In the genomic region with DNA sequence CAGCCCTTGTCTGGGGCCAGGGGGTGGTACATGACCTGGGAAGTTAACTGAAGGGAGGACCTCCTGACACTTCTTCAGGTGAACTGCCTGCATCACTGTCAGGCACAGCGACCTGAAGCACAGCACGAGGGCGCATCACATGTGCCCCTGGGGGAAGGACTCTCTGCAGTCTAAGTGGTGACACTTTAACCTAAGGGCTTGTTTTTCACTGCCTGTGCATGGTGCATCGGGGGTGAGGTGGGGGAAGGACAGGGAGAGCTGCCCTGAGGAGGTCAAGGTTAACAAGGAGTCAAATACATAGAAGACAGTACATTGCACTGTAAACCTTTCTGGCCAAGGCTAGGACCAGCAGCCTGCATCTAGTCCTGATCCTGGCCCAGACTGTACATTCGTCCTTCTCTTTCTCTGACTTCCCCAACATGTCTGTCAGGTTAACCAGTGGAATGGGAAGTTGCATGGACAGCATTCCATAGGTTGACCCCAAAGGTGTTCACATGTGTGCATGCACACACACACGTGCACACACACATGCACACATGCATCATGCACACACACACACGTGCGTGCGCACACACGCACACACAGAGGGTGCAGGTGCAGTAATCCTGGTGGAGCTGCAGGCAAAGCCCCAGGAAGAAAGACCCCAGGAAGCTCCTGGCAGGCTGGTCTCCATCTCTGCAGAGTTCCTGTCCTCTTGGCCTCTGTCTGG, we compare ENCODE assay signal across 24 cellular contexts. TPM values are rescaled to one million over a fixed set of nuclear protein-coding genes. Genes with fewer than 3 reads are reported as not detected.
DNase-seq lines count a peak whose midpoint lies in the region; ATAC-seq, FAIRE-seq and TF ChIP-seq lines count a peak whose summit lies in the region.
"Had no signal": no experiment of that assay in that cellular context is flagged by ENCODE, and none has a peak within 500 bp of the region (broad histone marks: within the 10 kb centered on the region; RNA-seq: fewer than 3 reads in every experiment).

No MANE protein-coding gene starts in this region.

- H3K27me3 ChIP-seq in HepG2 (ENCODE audit: control insufficient read depth in 1 of 2, insufficient read depth in 2 of 2, low read length in 2 of 2) (peaks cover 4% of the 10 kb centered on the region in 2 experiments; a peak in 2 of 5 replicates), right lobe of liver (no peaks in the 10 kb centered on the region), Karpas-422 (ENCODE audit: low read length) (no peaks in the 10 kb centered on the region), endodermal cell (ENCODE audit: control insufficient read depth, insufficient read depth, low read length, poor library complexity, severe bottlenecking) (no peaks in the 10 kb centered on the region), neutrophil (no peaks in the 10 kb centered on the region), stomach (peaks cover 0 to 5% (median 0%) of the 10 kb centered on the region in 3 donors)
- H3K27me3 ChIP-seq: BLaER1 had no signal

- H3K4me3 ChIP-seq in HepG2 (replicated peaks in 1 of 3; ENCODE audit: insufficient read depth in 1 of 3, low read depth in 2 of 3, low read length in 3 of 3) (no peak overlapping the region), right lobe of liver (no peak overlapping the region), Karpas-422 (ENCODE audit: low read length) (no peak overlapping the region), endodermal cell (ENCODE audit: low read length) (no peak overlapping the region), neutrophil (ENCODE audit: low read depth in 1 of 2, low read length in 1 of 2) (peak overlapping the region in 1 of 2 experiments; percentile 4), stomach (no peak overlapping the region)
- H3K4me3 ChIP-seq: BLaER1, GM23338 had no signal

- no peaks in the 10 kb centered on the region for H3K36me3 Mint-ChIP-seq in endodermal cell (ENCODE audit: low read depth)
- H3K36me3 Mint-ChIP-seq: CD4-positive, CD25-positive, alpha-beta regulatory T cell; CD8-positive, alpha-beta T cell had no signal

- H3K27ac Mint-ChIP-seq in endodermal cell = no peak overlapping the region
- H3K27ac Mint-ChIP-seq: CD4-positive, CD25-positive, alpha-beta regulatory T cell; CD8-positive, alpha-beta T cell; GM23338; H9 had no signal

- FAIRE-seq in HepG2 (lab: Jason Lieb, UNC) = peak; percentile 23
- FAIRE-seq: A204.1, G401.6 had no signal

- no peaks in the 10 kb centered on the region for H4K20me1 ChIP-seq in HepG2 (ENCODE audit: insufficient read depth, low read length)
- H4K20me1 ChIP-seq in Karpas-422 (ENCODE audit: insufficient read depth, low read depth, low read length) = peaks cover 16% of the 10 kb centered on the region; the same call in 1 of the 2 replicates
- H4K20me1 ChIP-seq: BLaER1 had no signal

- intact Hi-C loops in HepG2 (cut with micrococcal nuclease; ENCODE audit: unreplicated experiment) (no loop called here), right lobe of liver (cut with DNase I) (no loop called here), stomach (cut with DNase I; ENCODE audit: low total_unique reads) (no loop called here)

- no peaks in the 10 kb centered on the region for H3K4me1 Mint-ChIP-seq in endodermal cell
- H3K4me1 Mint-ChIP-seq: CD4-positive, CD25-positive, alpha-beta regulatory T cell; GM23338; H9 had no signal

- TF ChIP-seq POLR2A in HepG2 (IDR thresholded peaks at IDR 0.05; ENCODE audit: insufficient read depth in 1 of 2, low read depth in 2 of 2, low read length in 2 of 2) = no peak
- no peak for TF ChIP-seq POLR2A in right lobe of liver (IDR thresholded peaks at IDR 0.05)
- no peak for TF ChIP-seq POLR2A in stomach (IDR thresholded peaks at IDR 0.05)

- CTCF ChIA-PET in HepG2 (lab: Yijun Ruan, JAX; ENCODE audit: low intra/inter-chr PET ratio, low total read pairs) = no interaction called here

- H3K9me3 ChIP-seq in HepG2 (ENCODE audit: low read length) (no peaks in the 10 kb centered on the region), right lobe of liver (no peaks in the 10 kb centered on the region), Karpas-422 (ENCODE audit: low read length) (no peaks in the 10 kb centered on the region), endodermal cell (ENCODE audit: control insufficient read depth, low read length) (no peaks in the 10 kb centered on the region), neutrophil (no peaks in the 10 kb centered on the region), stomach (no peaks in the 10 kb centered on the region)
- H3K9me3 ChIP-seq: BLaER1, Caco-2 had no signal

- no peaks in the 10 kb centered on the region for H3K9me2 ChIP-seq in Karpas-422 (replicated peaks; ENCODE audit: insufficient read depth, low read length)

- no peaks in the 10 kb centered on the region for H3K27me3 Mint-ChIP-seq in endodermal cell (ENCODE audit: insufficient read depth)
- H3K27me3 Mint-ChIP-seq: B cell; CD4-positive, CD25-positive, alpha-beta regulatory T cell had no signal

- no peak overlapping the region for H2AFZ ChIP-seq in HepG2 (ENCODE audit: low read length)
- no peak overlapping the region for H2AFZ ChIP-seq in Karpas-422 (ENCODE audit: low read length)
- H2AFZ ChIP-seq: GM23338 had no signal

- H3K9ac ChIP-seq in HepG2 (ENCODE audit: insufficient read depth, low read depth, low read length) = no peak overlapping the region
- no peak overlapping the region for H3K9ac ChIP-seq in Karpas-422 (ENCODE audit: low read length)
- H3K9ac ChIP-seq in endodermal cell (ENCODE audit: extremely low read depth, low read length, poor library complexity, severe bottlenecking) = no peak overlapping the region
- H3K9ac ChIP-seq: BLaER1 had no signal

- TF ChIP-seq CTCF in HepG2 (CRISPR knock-in tag; IDR thresholded peaks at IDR 0.05) (no peak), right lobe of liver (IDR thresholded peaks at IDR 0.05) (no peak), endodermal cell (conservative IDR thresholded peaks at IDR 0.05) (no peak), neutrophil (IDR thresholded peaks at IDR 0.05) (no peak), stomach (IDR thresholded peaks at IDR 0.05) (no peak)

- H3K9me3 Mint-ChIP-seq in endodermal cell = no peaks in the 10 kb centered on the region
- H3K9me3 Mint-ChIP-seq: CD8-positive, alpha-beta T cell; GM23338; H9 had no signal

- no peaks in the 10 kb centered on the region for H3K36me3 ChIP-seq in HepG2 (replicated peaks in 1 of 2; ENCODE audit: control insufficient read depth in 1 of 2, insufficient read depth in 2 of 2, low read length in 2 of 2)
- H3K36me3 ChIP-seq in right lobe of liver = no peaks in the 10 kb centered on the region
- peaks cover 42% of the 10 kb centered on the region for H3K36me3 ChIP-seq in Karpas-422 (ENCODE audit: insufficient read depth, low read length)
- no peaks in the 10 kb centered on the region for H3K36me3 ChIP-seq in endodermal cell (ENCODE audit: control insufficient read depth, insufficient read depth, low read length)
- H3K36me3 ChIP-seq in neutrophil = peaks cover 34% of the 10 kb centered on the region
- H3K36me3 ChIP-seq in stomach = no peaks in the 10 kb centered on the region

- H3K4me1 ChIP-seq in HepG2 (ENCODE audit: insufficient read depth, low read length) = peaks cover 28% of the 10 kb centered on the region
- H3K4me1 ChIP-seq in right lobe of liver = no peaks in the 10 kb centered on the region
- H3K4me1 ChIP-seq in Karpas-422 (ENCODE audit: low read length) = peaks cover 100% of the 10 kb centered on the region
- no peaks in the 10 kb centered on the region for H3K4me1 ChIP-seq in endodermal cell (ENCODE audit: control insufficient read depth, insufficient read depth, low read length)
- peaks cover 74 to 78% of the 10 kb centered on the region in 2 experiments for H3K4me1 ChIP-seq in neutrophil (ENCODE audit: control insufficient read depth in 1 of 2, insufficient read depth in 1 of 2, low read depth in 1 of 2, low read length in 1 of 2)
- H3K4me1 ChIP-seq in stomach = no peaks in the 10 kb centered on the region
- H3K4me1 ChIP-seq: BLaER1 had no signal

- BruUV-seq in HepG2 (replicated peaks; lab: Mats Ljungman, UMichigan) = no TSS peak

- no peak for TF ChIP-seq RAD21 in HepG2 (CRISPR knock-in tag; IDR thresholded peaks at IDR 0.05)

- POLR2A ChIA-PET in HepG2 (lab: Yijun Ruan, JAX) = no interaction called here

- ATAC-seq in HepG2 = peak; percentile 89
- ATAC-seq in right lobe of liver = no peak
- ATAC-seq: CD8-positive, alpha-beta T cell; GM23338; HCT116 had no signal

- H3K27ac ChIP-seq in HepG2 (ENCODE audit: extremely low read length, insufficient read depth, low read length) = no peak overlapping the region
- no peak overlapping the region for H3K27ac ChIP-seq in right lobe of liver
- H3K27ac ChIP-seq in Karpas-422 (ENCODE audit: low read length) = peak overlapping the region; percentile 98
- no peak overlapping the region for H3K27ac ChIP-seq in endodermal cell (ENCODE audit: low read depth, low read length)
- peak overlapping the region; percentile 94 for H3K27ac ChIP-seq in neutrophil
- H3K27ac ChIP-seq in stomach = no peak overlapping the region
- H3K27ac ChIP-seq: 22Rv1, BLaER1, C4-2B had no signal

- in situ Hi-C loops in HepG2 (cut with HindIII; ENCODE audit: extremely low pct_ligation_motif_present, low pct_unique_long_range_greater_than_20kb) = no loop called here

- H3K4me2 ChIP-seq in HepG2 (ENCODE audit: low read depth, low read length) = no peak overlapping the region
- H3K4me2 ChIP-seq in Karpas-422 (ENCODE audit: low read depth, low read length, poor library complexity, severe bottlenecking) = no peak overlapping the region
- H3K4me2 ChIP-seq: BLaER1, GM23338 had no signal

- TF ChIP-seq EP300 in HepG2 (IDR thresholded peaks at IDR 0.05; ENCODE audit: low read depth in 2 of 2, low read length in 2 of 2) (no peak), HepG2 (CRISPR knock-in tag; IDR thresholded peaks at IDR 0.05; ENCODE audit: borderline replicate concordance) (no peak), stomach (IDR thresholded peaks at IDR 0.05) (no peak)

- DNase-seq in HepG2 (ENCODE audit: low spot score) (peak; percentile 39), right lobe of liver (no peak), Karpas-422 (no peak), endodermal cell (peak; percentile 36), stomach (no peak), NCI-H128 (lab: John Stamatoyannopoulos, UW; ENCODE audit: unreplicated experiment) (no peak)
- DNase-seq in stimulated activated CD4-positive, alpha-beta T cell treated with anti-CD3 and anti-CD28 coated beads, Interleukin-2, amount 100 ng/mL, for 48 hours = no peak
- DNase-seq: Caco-2; CD4-positive, CD25-positive, alpha-beta regulatory T cell; CD8-positive, alpha-beta T cell; DMS153; DND-41; H9 had no signal

- H3K79me2 ChIP-seq in HepG2 (ENCODE audit: insufficient read depth, low read length) = no peaks in the 10 kb centered on the region
- H3K79me2 ChIP-seq in Karpas-422 (ENCODE audit: low read length) = peaks cover 53% of the 10 kb centered on the region

- H3K4me3 Mint-ChIP-seq in endodermal cell = no peak overlapping the region
- H3K4me3 Mint-ChIP-seq: B cell; CD4-positive, CD25-positive, alpha-beta regulatory T cell; CD8-positive, alpha-beta T cell; GM23338; H9 had no signal

- WGBS in HepG2 (ENCODE audit: low lambda C conversion rate) = 16% methylated on average over 5 of the region's 10 CpGs
- 10% methylated on average over 2 of the region's 10 CpGs for WGBS in right lobe of liver (ENCODE audit: insufficient coverage, low coverage, low lambda C conversion rate, missing lambda C conversion rate)
- 92% methylated on average over 9 to 10 of the region's 10 CpGs for WGBS in endodermal cell (ENCODE audit: insufficient coverage in 1 of 2, insufficient read length in 1 of 2), 2 experiments
- 67 to 82% (median 69%) methylated on average over 10 of the region's 10 CpGs for WGBS in stomach, 5 donors

RNA-seq across cellular contexts. Expression of a gene that starts 37.6 kb away (rescaled TPM):
- not detected in 2 replicates for total RNA-seq in HepG2 (2016; rRNA removed; fragmentation: Illumina TruSeq; extraction: Trizol)
- total RNA-seq in HepG2 (2016; cell fraction: cytosol; rRNA removed; fragmentation: Illumina TruSeq; extraction: Trizol; ENCODE audit: low read depth) = not detected in 2 replicates
- not detected in 2 replicates for total RNA-seq in HepG2 (2016; cell fraction: insoluble cytoplasmic fraction; rRNA removed; fragmentation: Illumina TruSeq; extraction: Trizol)
- not detected in 2 replicates for total RNA-seq in HepG2 (2016; cell fraction: membrane; rRNA removed; fragmentation: Illumina TruSeq; extraction: Trizol)
- total RNA-seq in HepG2 (2016; cell fraction: nucleus; rRNA removed; fragmentation: Illumina TruSeq; extraction: Trizol) = not detected in 2 replicates
- polyA plus RNA-seq in HepG2 (2011; rRNA removed) = not detected in 2 replicates
- polyA plus RNA-seq in HepG2 (2011; cell fraction: cytosol; rRNA removed) = not detected in 2 replicates
- polyA plus RNA-seq in HepG2 (2011; cell fraction: nucleus; rRNA removed) = 0.05 and 0.14 TPM in 2 replicates
- not detected in 2 replicates for polyA plus RNA-seq in HepG2 (2012)
- not detected in 2 replicates for polyA plus RNA-seq in HepG2 (2016; cell fraction: cytosol; fragmentation: Illumina TruSeq; extraction: Trizol; ENCODE audit: low read depth)
- not detected in 2 replicates for polyA plus RNA-seq in HepG2 (2016; cell fraction: insoluble cytoplasmic fraction; fragmentation: Illumina TruSeq; extraction: Trizol; ENCODE audit: low read depth)
- polyA plus RNA-seq in HepG2 (2016; cell fraction: membrane; fragmentation: Illumina TruSeq; extraction: Trizol; ENCODE audit: low read depth) = not detected in 2 replicates
- polyA plus RNA-seq in HepG2 (2016; cell fraction: nucleus; fragmentation: Illumina TruSeq; extraction: Trizol; ENCODE audit: insufficient read depth, low read depth) = not detected in 2 replicates
- 0.19 TPM in 1 of 2 replicates, not detected in the other for polyA minus RNA-seq in HepG2 (2011; rRNA and poly(A)+ RNA removed; ENCODE audit: low replicate concordance)
- polyA minus RNA-seq in HepG2 (2011; cell fraction: cytosol; rRNA and poly(A)+ RNA removed) = not detected in 2 replicates
- not detected in 2 replicates for polyA minus RNA-seq in HepG2 (2011; cell fraction: nucleus; rRNA and poly(A)+ RNA removed)
- 1 to 10 TPM; 1.4 to 4.1 (median 1.9) TPM for total RNA-seq in right lobe of liver
- total RNA-seq in Karpas-422 (2014; rRNA removed; shearing (Covaris generic); ENCODE audit: low replicate concordance) = 144 and 181 TPM in 2 replicates
- not detected for total RNA-seq in endodermal cell
- 0.04 TPM for polyA plus RNA-seq in endodermal cell (2013, experiment 1 of 2)
- not detected for polyA plus RNA-seq in endodermal cell (2013, experiment 2 of 2)
- total RNA-seq in stomach = 1 to 10 TPM; 1.2 to 8.0 (median 7.0) TPM
- 1 to 10 TPM in 2 of 3 donors, under 1 TPM in 1; 0.15 to 1.4 (median 1.1) TPM for polyA plus RNA-seq in stomach
- total RNA-seq: Caco-2, H4, H9 had no signal
- polyA plus RNA-seq: AG04450, GM23338 had no signal

Comparison
In these comparisons a context has a peak if more than half of its experiments do, and no peak if none do; other contexts are left out.
1. DNase-seq: peak in HepG2 (single experiment) and endodermal cell (single experiment); none in right lobe of liver (0 of 3), Karpas-422 (single experiment), stimulated activated CD4-positive, alpha-beta T cell treated with anti-CD3 and anti-CD28 coated beads, Interleukin-2, amount 100 ng/mL, for 48 hours (0 of 2), stomach (single experiment) and NCI-H128 (single experiment).
2. H3K27ac ChIP-seq: peak in Karpas-422 (single experiment) and neutrophil (single experiment); none in HepG2 (single experiment), right lobe of liver (0 of 3), endodermal cell (single experiment) and stomach (0 of 5).
3. RNA of a gene that starts 37.6 kb away (total RNA-seq): 144 to 181 TPM in Karpas-422; 1.2 to 8.0 TPM in stomach, 1.4 to 4.1 TPM in right lobe of liver, not detected in HepG2 and not detected in endodermal cell; every median in the first group is over 10 times any median in the second.